8 cellular contexts compared by ENCODE assay signal in genomic region chr11:46674463-46675287, GRCh38. TPM values are rescaled to one million over a fixed set of nuclear protein-coding genes. Genes with fewer than 3 reads are reported as not detected.
DNase-seq lines count a peak whose midpoint lies in the region; ATAC-seq lines count a peak whose summit lies in the region.

No MANE protein-coding gene starts in this region.

- H3K27me3 ChIP-seq in CD8-positive, alpha-beta memory T cell (ENCODE audit: insufficient read depth, low read length, poor library complexity, severe bottlenecking): no peaks in the 10 kb centered on the region
- H3K27me3 ChIP-seq in ectodermal cell (ENCODE audit: control insufficient read depth, insufficient read depth, low read length, poor library complexity, severe bottlenecking): no peaks in the 10 kb centered on the region

- peak in 3 of 5 donors; percentile 9 to 50 (median 47) for DNase-seq in CD8-positive, alpha-beta memory T cell
- DNase-seq in RPMI7951 (ENCODE audit: low read depth) (peak; percentile 43), naive B cell (peak; percentile 11), inferior parietal cortex (ENCODE audit: extremely low spot score) (no peak), nucleus accumbens (lab: John Stamatoyannopoulos, UW) (no peak)
- no peak for DNase-seq in stimulated activated CD4-positive, alpha-beta T cell treated with anti-CD3 and anti-CD28 coated beads, Interleukin-2, amount 100 ng/mL, for 48 hours
- no peak for DNase-seq in activated CD8-positive, alpha-beta memory T cell treated with anti-CD3 and anti-CD28 coated beads, Interleukin-2, amount 50 U/mL, for 48 hours

- WGBS in ectodermal cell, 2 experiments: 41 to 45% methylated on average over 11 to 12 of the region's 12 CpGs

- H3K27ac Mint-ChIP-seq in CD8-positive, alpha-beta memory T cell: peak overlapping the region; percentile 80 to 97 (median 87)
- peak overlapping the region; percentile 83 to 94 (median 90) for H3K27ac Mint-ChIP-seq in naive B cell

- H3K4me3 Mint-ChIP-seq in CD8-positive, alpha-beta memory T cell: peak overlapping the region in 5 of 7 donors; percentile 23 to 76 (median 55)
- H3K4me3 Mint-ChIP-seq in naive B cell: peak overlapping the region in 4 of 8 donors; percentile 7 to 70 (median 43)

- POLR2A ChIA-PET in CD8-positive, alpha-beta memory T cell (lab: Charles Lee): interaction anchor here (0.6 to 2.2 kb wide), 2 partner anchors 11 to 26 kb away, joined by 3 to 8 read pairs; partner anchors contain the start of genes ARHGAP1 and ZNF408

- no peaks in the 10 kb centered on the region for H3K27me3 Mint-ChIP-seq in CD8-positive, alpha-beta memory T cell
- no peaks in the 10 kb centered on the region for H3K27me3 Mint-ChIP-seq in naive B cell

- peaks cover 4 to 68% (median 11%) of the 10 kb centered on the region in 3 donors for H3K36me3 Mint-ChIP-seq in CD8-positive, alpha-beta memory T cell
- H3K36me3 Mint-ChIP-seq in naive B cell: peaks cover 2 to 21% of the 10 kb centered on the region in 2 donors

- H3K9me3 Mint-ChIP-seq in CD8-positive, alpha-beta memory T cell: no peaks in the 10 kb centered on the region
- no peaks in the 10 kb centered on the region for H3K9me3 Mint-ChIP-seq in naive B cell

- H3K36me3 ChIP-seq in CD8-positive, alpha-beta memory T cell (ENCODE audit: insufficient read depth, low read length): peaks cover 29% of the 10 kb centered on the region
- H3K36me3 ChIP-seq in ectodermal cell (ENCODE audit: control insufficient read depth, insufficient read depth, low read length): peaks cover 15% of the 10 kb centered on the region

- no peak overlapping the region for H3K4me3 ChIP-seq in CD8-positive, alpha-beta memory T cell (ENCODE audit: low read length)
- no peak overlapping the region for H3K4me3 ChIP-seq in ectodermal cell (ENCODE audit: insufficient read depth, low read depth, low read length)

- H3K4me1 ChIP-seq in CD8-positive, alpha-beta memory T cell (ENCODE audit: insufficient read depth, low read length): peaks cover 77% of the 10 kb centered on the region
- peaks cover 11% of the 10 kb centered on the region for H3K4me1 ChIP-seq in ectodermal cell (ENCODE audit: control insufficient read depth, insufficient read depth, low read length)

- CTCF ChIA-PET in CD8-positive, alpha-beta memory T cell (lab: Charles Lee): interaction anchor here (2.1 kb wide), 1 partner anchor 9 kb away, joined by 6 read pairs; no protein-coding TSS in a partner anchor

- no peaks in the 10 kb centered on the region for H3K9me3 ChIP-seq in CD8-positive, alpha-beta memory T cell (ENCODE audit: low read length)
- no peaks in the 10 kb centered on the region for H3K9me3 ChIP-seq in ectodermal cell (ENCODE audit: control insufficient read depth, low read length)

- H3K27ac ChIP-seq in CD8-positive, alpha-beta memory T cell (ENCODE audit: low read depth, low read length): peak overlapping the region; percentile 34
- H3K27ac ChIP-seq in ectodermal cell (ENCODE audit: insufficient read depth, low read depth, low read length, poor library complexity, severe bottlenecking): peak overlapping the region; percentile 39

- peaks cover 57 to 72% (median 60%) of the 10 kb centered on the region in 3 donors for H3K4me1 Mint-ChIP-seq in CD8-positive, alpha-beta memory T cell
- peaks cover 22 to 40% (median 27%) of the 10 kb centered on the region in 3 donors for H3K4me1 Mint-ChIP-seq in naive B cell

- ATAC-seq in naive B cell (ENCODE audit: low read depth in 2 of 2): peak; percentile 51 to 56

RNA-seq across cellular contexts. Expression of gene ARHGAP1, which starts 25.7 kb away (rescaled TPM):
- 10 to 100 TPM; 56.8 TPM for total RNA-seq in CD8-positive, alpha-beta memory T cell
- 76.1 TPM for polyA plus RNA-seq in CD8-positive, alpha-beta memory T cell
- total RNA-seq in RPMI7951 (2014; rRNA removed; shearing (Covaris generic)): 13.3 and 15.4 TPM in 2 replicates
- polyA plus RNA-seq in ectodermal cell (2013, experiment 1 of 4): 39.6 TPM
- 38.7 TPM for polyA plus RNA-seq in ectodermal cell (2013, experiment 2 of 4)
- 24.7 TPM for polyA plus RNA-seq in ectodermal cell (2013, experiment 3 of 4)
- polyA plus RNA-seq in ectodermal cell (2013, experiment 4 of 4): 25.6 TPM
- polyA plus RNA-seq in naive B cell (ENCODE audit: low read depth in 6 of 6): 10 to 100 TPM; 31.4 to 51.6 (median 34.7) TPM

RNA-seq across cellular contexts. Expression of gene ZNF408, which starts 26.2 kb away (rescaled TPM):
- 10 to 100 TPM; 13.2 to 14.4 TPM for total RNA-seq in CD8-positive, alpha-beta memory T cell
- 9.6 TPM for polyA plus RNA-seq in CD8-positive, alpha-beta memory T cell
- 3.9 and 4.7 TPM in 2 replicates for total RNA-seq in RPMI7951 (2014; rRNA removed; shearing (Covaris generic))
- polyA plus RNA-seq in ectodermal cell (2013, experiment 1 of 4): 9.6 TPM
- polyA plus RNA-seq in ectodermal cell (2013, experiment 2 of 4): 12.8 TPM
- 9.9 TPM for polyA plus RNA-seq in ectodermal cell (2013, experiment 3 of 4)
- polyA plus RNA-seq in ectodermal cell (2013, experiment 4 of 4): 9.8 TPM
- 10 to 100 TPM in 5 of 6 donors, 1 to 10 TPM in 1; 6.2 to 13.8 (median 11.3) TPM for polyA plus RNA-seq in naive B cell (ENCODE audit: low read depth in 6 of 6)

RNA-seq across cellular contexts. Expression of gene F2, which starts 44.3 kb away (rescaled TPM):
- total RNA-seq in CD8-positive, alpha-beta memory T cell: not detected
- polyA plus RNA-seq in CD8-positive, alpha-beta memory T cell: not detected
- not detected in 2 replicates for total RNA-seq in RPMI7951 (2014; rRNA removed; shearing (Covaris generic))
- polyA plus RNA-seq in ectodermal cell (2013, experiment 1 of 4): not detected
- not detected for polyA plus RNA-seq in ectodermal cell (2013, experiment 2 of 4)
- polyA plus RNA-seq in ectodermal cell (2013, experiment 3 of 4): 0.37 TPM
- 0.20 TPM for polyA plus RNA-seq in ectodermal cell (2013, experiment 4 of 4)
- not detected for polyA plus RNA-seq in naive B cell (ENCODE audit: low read depth in 6 of 6)

RNA-seq across cellular contexts. Expression of gene ATG13, which starts 57.3 kb away (rescaled TPM):
- 10 to 100 TPM; 67.9 to 69.6 TPM for total RNA-seq in CD8-positive, alpha-beta memory T cell
- 81.6 TPM for polyA plus RNA-seq in CD8-positive, alpha-beta memory T cell
- total RNA-seq in RPMI7951 (2014; rRNA removed; shearing (Covaris generic)): 32.5 and 43.3 TPM in 2 replicates
- polyA plus RNA-seq in ectodermal cell (2013, experiment 1 of 4): 101 TPM
- polyA plus RNA-seq in ectodermal cell (2013, experiment 2 of 4): 126 TPM
- polyA plus RNA-seq in ectodermal cell (2013, experiment 3 of 4): 92.1 TPM
- 103 TPM for polyA plus RNA-seq in ectodermal cell (2013, experiment 4 of 4)
- polyA plus RNA-seq in naive B cell (ENCODE audit: low read depth in 6 of 6): 10 to 100 TPM; 43.3 to 70.8 (median 56.3) TPM

RNA-seq across cellular contexts. Expression of gene HARBI1, which starts 57.6 kb away (rescaled TPM):
- total RNA-seq in CD8-positive, alpha-beta memory T cell: 1 to 10 TPM; 4.6 to 5.3 TPM
- polyA plus RNA-seq in CD8-positive, alpha-beta memory T cell: 12.9 TPM
- total RNA-seq in RPMI7951 (2014; rRNA removed; shearing (Covaris generic)): 3.7 and 4.2 TPM in 2 replicates
- 7.4 TPM for polyA plus RNA-seq in ectodermal cell (2013, experiment 1 of 4)
- 8.0 TPM for polyA plus RNA-seq in ectodermal cell (2013, experiment 2 of 4)
- polyA plus RNA-seq in ectodermal cell (2013, experiment 3 of 4): 6.8 TPM
- 6.5 TPM for polyA plus RNA-seq in ectodermal cell (2013, experiment 4 of 4)
- 10 to 100 TPM in 4 of 6 donors, 1 to 10 TPM in 2; 8.7 to 14.7 (median 11.8) TPM for polyA plus RNA-seq in naive B cell (ENCODE audit: low read depth in 6 of 6)

Comparison
In these comparisons a context has a peak if more than half of its experiments do, and no peak if none do; other contexts are left out.
1. DNase-seq: peak in CD8-positive, alpha-beta memory T cell (3 of 5), RPMI7951 (single experiment) and naive B cell (single experiment); none in stimulated activated CD4-positive, alpha-beta T cell treated with anti-CD3 and anti-CD28 coated beads, Interleukin-2, amount 100 ng/mL, for 48 hours (0 of 2), inferior parietal cortex (single experiment), activated CD8-positive, alpha-beta memory T cell treated with anti-CD3 and anti-CD28 coated beads, Interleukin-2, amount 50 U/mL, for 48 hours (single experiment) and nucleus accumbens (0 of 56).